ENCODE assay signal across 34 cellular contexts in the genomic region with DNA sequence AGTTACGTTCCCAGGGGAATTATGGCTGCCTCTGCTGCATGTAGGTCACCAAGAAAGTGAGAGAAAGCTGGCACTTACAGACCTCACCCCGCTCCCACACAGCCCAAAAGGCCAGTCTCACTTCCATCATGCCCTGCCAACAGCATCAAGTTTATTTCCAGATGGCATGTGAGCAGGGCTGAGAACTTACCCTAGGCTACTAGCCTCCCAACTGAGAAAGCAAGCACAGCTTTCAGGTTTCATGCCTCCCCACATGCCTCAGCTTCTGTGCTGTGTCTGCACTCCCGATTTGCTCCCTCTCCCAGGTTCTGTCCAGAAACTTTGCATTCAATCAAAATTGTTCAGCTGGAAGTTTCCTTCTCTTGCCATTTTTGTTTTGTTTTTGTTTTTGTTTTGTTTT.
"Had no signal": no experiment of that assay in that cellular context is flagged by ENCODE, and none has a peak within 500 bp of the region (broad histone marks: within the 10 kb centered on the region; RNA-seq: fewer than 3 reads in every experiment).

No MANE protein-coding gene starts in this region.

- H3K36me3 ChIP-seq: MG63 had no signal

- DNase-seq: Karpas-422, Kasumi-1, MG63, MM.1S, MV-4-11, NCI-H1048, NCI-H1092, NCI-H1092 treated with DMSO at 0.1 percent for 48 hours, NCI-H1105, NCI-H1105 treated with DMSO at 0.1 percent for 48 hours, NCI-H1417, NCI-H1417 treated with DMSO at 0.1 percent for 48 hours, NCI-H1436, NCI-H1436 treated with DMSO at 0.1 percent for 48 hours, NCI-H146, NCI-H1694, NCI-H1694 treated with DMSO at 0.1 percent for 48 hours, NCI-H187, NCI-H187 treated with DMSO at 0.1 percent for 48 hours, NCI-H1930, NCI-H2029, NCI-H2029 treated with DMSO at 0.1 percent for 48 hours, NCI-H2081, NCI-H2081 treated with DMSO at 0.1 percent for 48 hours, NCI-H2107, NCI-H2171, NCI-H2171 treated with DMSO at 0.1 percent for 48 hours, NCI-H2227 treated with DMSO at 0.1 percent for 48 hours, NCI-H226, NCI-H345, NCI-H446, NCI-H446 treated with DMSO at 0.1 percent for 48 hours, NCI-H510A, NCI-H510A treated with DMSO at 0.1 percent for 48 hours had no signal

- H3K4me3 ChIP-seq: MG63 had no signal

- H3K27me3 ChIP-seq: MG63 had no signal
